ENCODE assay signal across 1 cellular context in genomic region chr19:21221653-21222052, GRCh38.
TF ChIP-seq lines count a peak whose summit lies in the region.

No MANE protein-coding gene starts in this region.

TF ChIP-seq in GM23338, 12 proteins besides CTCF, POLR2A, EP300 and RAD21 (continued from another document):
- no peak for TF ChIP-seq REST (IDR thresholded peaks at IDR 0.05; ENCODE audit: unreplicated experiment)
- no peak for TF ChIP-seq ZNF114 (CRISPR knock-in tag; IDR thresholded peaks at IDR 0.05)
- TF ChIP-seq, protein P1, sequence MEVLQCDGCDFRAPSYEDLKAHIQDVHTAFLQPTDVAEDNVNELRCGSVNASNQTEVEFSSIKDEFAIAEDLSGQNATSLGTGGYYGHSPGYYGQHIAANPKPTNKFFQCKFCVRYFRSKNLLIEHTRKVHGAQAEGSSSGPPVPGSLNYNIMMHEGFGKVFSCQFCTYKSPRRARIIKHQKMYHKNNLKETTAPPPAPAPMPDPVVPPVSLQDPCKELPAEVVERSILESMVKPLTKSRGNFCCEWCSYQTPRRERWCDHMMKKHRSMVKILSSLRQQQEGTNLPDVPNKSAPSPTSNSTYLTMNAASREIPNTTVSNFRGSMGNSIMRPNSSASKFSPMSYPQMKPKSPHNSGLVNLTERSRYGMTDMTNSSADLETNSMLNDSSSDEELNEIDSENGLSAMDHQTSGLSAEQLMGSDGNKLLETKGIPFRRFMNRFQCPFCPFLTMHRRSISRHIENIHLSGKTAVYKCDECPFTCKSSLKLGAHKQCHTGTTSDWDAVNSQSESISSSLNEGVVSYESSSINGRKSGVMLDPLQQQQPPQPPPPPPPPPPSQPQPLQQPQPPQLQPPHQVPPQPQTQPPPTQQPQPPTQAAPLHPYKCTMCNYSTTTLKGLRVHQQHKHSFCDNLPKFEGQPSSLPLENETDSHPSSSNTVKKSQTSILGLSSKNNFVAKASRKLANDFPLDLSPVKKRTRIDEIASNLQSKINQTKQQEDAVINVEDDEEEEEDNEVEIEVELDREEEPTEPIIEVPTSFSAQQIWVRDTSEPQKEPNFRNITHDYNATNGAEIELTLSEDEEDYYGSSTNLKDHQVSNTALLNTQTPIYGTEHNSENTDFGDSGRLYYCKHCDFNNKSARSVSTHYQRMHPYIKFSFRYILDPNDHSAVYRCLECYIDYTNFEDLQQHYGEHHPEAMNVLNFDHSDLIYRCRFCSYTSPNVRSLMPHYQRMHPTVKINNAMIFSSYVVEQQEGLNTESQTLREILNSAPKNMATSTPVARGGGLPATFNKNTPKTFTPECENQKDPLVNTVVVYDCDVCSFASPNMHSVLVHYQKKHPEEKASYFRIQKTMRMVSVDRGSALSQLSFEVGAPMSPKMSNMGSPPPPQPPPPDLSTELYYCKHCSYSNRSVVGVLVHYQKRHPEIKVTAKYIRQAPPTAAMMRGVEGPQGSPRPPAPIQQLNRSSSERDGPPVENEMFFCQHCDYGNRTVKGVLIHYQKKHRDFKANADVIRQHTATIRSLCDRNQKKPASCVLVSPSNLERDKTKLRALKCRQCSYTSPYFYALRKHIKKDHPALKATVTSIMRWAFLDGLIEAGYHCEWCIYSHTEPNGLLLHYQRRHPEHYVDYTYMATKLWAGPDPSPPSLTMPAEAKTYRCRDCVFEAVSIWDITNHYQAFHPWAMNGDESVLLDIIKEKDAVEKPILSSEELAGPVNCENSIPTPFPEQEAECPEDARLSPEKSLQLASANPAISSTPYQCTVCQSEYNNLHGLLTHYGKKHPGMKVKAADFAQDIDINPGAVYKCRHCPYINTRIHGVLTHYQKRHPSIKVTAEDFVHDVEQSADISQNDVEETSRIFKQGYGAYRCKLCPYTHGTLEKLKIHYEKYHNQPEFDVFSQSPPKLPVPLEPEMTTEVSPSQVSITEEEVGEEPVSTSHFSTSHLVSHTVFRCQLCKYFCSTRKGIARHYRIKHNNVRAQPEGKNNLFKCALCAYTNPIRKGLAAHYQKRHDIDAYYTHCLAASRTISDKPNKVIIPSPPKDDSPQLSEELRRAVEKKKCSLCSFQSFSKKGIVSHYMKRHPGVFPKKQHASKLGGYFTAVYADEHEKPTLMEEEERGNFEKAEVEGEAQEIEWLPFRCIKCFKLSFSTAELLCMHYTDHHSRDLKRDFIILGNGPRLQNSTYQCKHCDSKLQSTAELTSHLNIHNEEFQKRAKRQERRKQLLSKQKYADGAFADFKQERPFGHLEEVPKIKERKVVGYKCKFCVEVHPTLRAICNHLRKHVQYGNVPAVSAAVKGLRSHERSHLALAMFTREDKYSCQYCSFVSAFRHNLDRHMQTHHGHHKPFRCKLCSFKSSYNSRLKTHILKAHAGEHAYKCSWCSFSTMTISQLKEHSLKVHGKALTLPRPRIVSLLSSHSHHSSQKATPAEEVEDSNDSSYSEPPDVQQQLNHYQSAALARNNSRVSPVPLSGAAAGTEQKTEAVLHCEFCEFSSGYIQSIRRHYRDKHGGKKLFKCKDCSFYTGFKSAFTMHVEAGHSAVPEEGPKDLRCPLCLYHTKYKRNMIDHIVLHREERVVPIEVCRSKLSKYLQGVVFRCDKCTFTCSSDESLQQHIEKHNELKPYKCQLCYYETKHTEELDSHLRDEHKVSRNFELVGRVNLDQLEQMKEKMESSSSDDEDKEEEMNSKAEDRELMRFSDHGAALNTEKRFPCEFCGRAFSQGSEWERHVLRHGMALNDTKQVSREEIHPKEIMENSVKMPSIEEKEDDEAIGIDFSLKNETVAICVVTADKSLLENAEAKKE (CRISPR knock-in tag; IDR thresholded peaks at IDR 0.05), result no peak
- no peak for TF ChIP-seq ZNF331 (CRISPR knock-in tag; IDR thresholded peaks at IDR 0.05; ENCODE audit: low read depth)
